In genomic region chr7:129574487-129574886, GRCh38 we compare ENCODE assay signal across 16 cellular contexts. TPM values are rescaled to one million over a fixed set of nuclear protein-coding genes. Genes with fewer than 3 reads are reported as not detected.
A peak's percentile ranks its signal among the peaks of the same experiment; 100 is the strongest.
DNase-seq lines count a peak whose midpoint lies in the region; ATAC-seq, FAIRE-seq and TF ChIP-seq lines count a peak whose summit lies in the region.
"Had no signal": no experiment of that assay in that cellular context is flagged by ENCODE, and none has a peak within 500 bp of the region (broad histone marks: within the 10 kb centered on the region; RNA-seq: fewer than 3 reads in every experiment).

No MANE protein-coding gene starts in this region.

- intact Hi-C loops in heart left ventricle (cut with DNase I), result no loop called here
- intact Hi-C loops in left ventricle myocardium inferior (cut with micrococcal nuclease), result no loop called here

- H3K27ac ChIP-seq in heart left ventricle, result peak overlapping the region in 1 of 12 donors; percentile 3
- H3K27ac ChIP-seq in left ventricle myocardium inferior (replicated peaks), result no peak overlapping the region
- H3K27ac ChIP-seq: HL-60, SJSA1, vagina had no signal

- no peak for FAIRE-seq in urothelium cell line (lab: Jason Lieb, UNC)

- H3K36me3 ChIP-seq in heart left ventricle, result no peaks in the 10 kb centered on the region
- H3K36me3 ChIP-seq in left ventricle myocardium inferior, result no peaks in the 10 kb centered on the region
- no peaks in the 10 kb centered on the region for H3K36me3 ChIP-seq in adipocyte (ENCODE audit: control insufficient read depth, insufficient read depth, low read length, severe bottlenecking)
- H3K36me3 ChIP-seq: SJSA1, vagina had no signal

- H3K9ac ChIP-seq in adipocyte (ENCODE audit: low read length), result no peak overlapping the region

- TF ChIP-seq POLR2A in heart left ventricle (IDR thresholded peaks at IDR 0.05), result no peak

- H3K9me3 ChIP-seq in heart left ventricle, result peaks cover 0 to 14% (median 9%) of the 10 kb centered on the region in 12 donors
- peaks cover 18% of the 10 kb centered on the region for H3K9me3 ChIP-seq in left ventricle myocardium inferior (replicated peaks)
- H3K9me3 ChIP-seq in adipocyte (ENCODE audit: control insufficient read depth, low read length), result peaks cover 8% of the 10 kb centered on the region

- H3K4me3 ChIP-seq in heart left ventricle (no peak overlapping the region), left ventricle myocardium inferior (no peak overlapping the region), adipocyte (ENCODE audit: low read length) (peak overlapping the region; percentile 32)
- H3K4me3 ChIP-seq: SJSA1, vagina had no signal

- DNase-seq in heart left ventricle (peak in 4 of 5 donors; percentile 18 to 57 (median 34)), left ventricle myocardium inferior (no peak), adipocyte (ENCODE audit: low read depth) (peak; percentile 29), glomerular endothelial cell (ENCODE audit: extremely low read depth, low read depth, low spot score) (peak; percentile 74), urothelium cell line (ENCODE audit: low spot score) (peak; percentile 38), hypothalamus (lab: John Stamatoyannopoulos, UW) (no peak)
- DNase-seq in effector CD8-positive, alpha-beta T cell (lab: John Stamatoyannopoulos, UW), result no peak
- DNase-seq: activated CD4-positive, alpha-beta T cell treated with anti-CD3 and anti-CD28 coated beads for 36 hours; activated effector memory CD4-positive, alpha-beta T cell treated with anti-CD3 and anti-CD28 coated beads, Interleukin-2, amount 50 U/mL, for 16 hours; foreskin melanocyte; NCI-H1048; NCI-H524 treated with DMSO at 0.1 percent for 48 hours had no signal

- TF ChIP-seq CTCF in heart left ventricle (IDR thresholded peaks at IDR 0.05) (no peak), left ventricle myocardium inferior (IDR thresholded peaks at IDR 0.05; ENCODE audit: borderline replicate concordance) (no peak)

- ATAC-seq in heart left ventricle (peak; percentile 55 to 86 (median 83)), GM18520 (IDR thresholded peaks at IDR 0.05; ENCODE audit: unreplicated experiment) (no peak)
- ATAC-seq: activated CD4-positive, alpha-beta T cell treated with anti-CD3 and anti-CD28 coated beads for 36 hours had no signal

- peaks cover 0 to 7% (median 0%) of the 10 kb centered on the region in 12 donors for H3K4me1 ChIP-seq in heart left ventricle
- H3K4me1 ChIP-seq in left ventricle myocardium inferior, result peaks cover 6% of the 10 kb centered on the region
- peaks cover 13% of the 10 kb centered on the region for H3K4me1 ChIP-seq in adipocyte (ENCODE audit: control insufficient read depth, insufficient read depth, low read length)
- H3K4me1 ChIP-seq: vagina had no signal

- H3K27me3 ChIP-seq in heart left ventricle, result no peaks in the 10 kb centered on the region
- H3K27me3 ChIP-seq in left ventricle myocardium inferior (ENCODE audit: low read depth), result peaks cover 8% of the 10 kb centered on the region
- no peaks in the 10 kb centered on the region for H3K27me3 ChIP-seq in adipocyte (replicated peaks; ENCODE audit: control insufficient read depth, insufficient read depth, low read length)
- H3K27me3 ChIP-seq: SJSA1, vagina had no signal

- 40 to 52% (median 45%) methylated on average over 3 of the region's 3 CpGs for WGBS in heart left ventricle, 4 donors

RNA-seq across cellular contexts. Expression of gene NRF1, which starts 37.0 kb away (rescaled TPM):
- total RNA-seq in heart left ventricle (10 to 100 TPM in 8 of 9 donors, 1 to 10 TPM in 1; 7.8 to 20.7 (median 13.5) TPM), left ventricle myocardium inferior (9.6 TPM), glomerular endothelial cell (12.2 and 14.6 TPM in 2 replicates)
- polyA plus RNA-seq in heart left ventricle, result 1 to 10 TPM; 6.2 to 6.3 TPM

Comparison
In these comparisons a context has a peak if more than half of its experiments do, and no peak if none do; other contexts are left out.
1. DNase-seq: peak in heart left ventricle (4 of 5), adipocyte (single experiment), glomerular endothelial cell (single experiment) and urothelium cell line (single experiment); none in left ventricle myocardium inferior (single experiment), effector CD8-positive, alpha-beta T cell (single experiment) and hypothalamus (0 of 51).